ENCODE assay signal across 18 cellular contexts in genomic region chr10:86937502-86938154, GRCh38. TPM values are rescaled to one million over a fixed set of nuclear protein-coding genes. Genes with fewer than 3 reads are reported as not detected.
"Had no signal": no experiment of that assay in that cellular context is flagged by ENCODE, and none has a peak within 500 bp of the region (broad histone marks: within the 10 kb centered on the region; RNA-seq: fewer than 3 reads in every experiment).

No MANE protein-coding gene starts in this region.

- H3K9me3 Mint-ChIP-seq: activated naive CD8-positive, alpha-beta T cell treated with anti-CD3 and anti-CD28 coated beads for 36 hours; natural killer cell; T-helper 1 cell treated with Interleukin-12 subunit alpha and Interleukin-12 subunit beta and Interleukin-4 antibody, amounts not matched to agents 30 μg/mL and 1 μg/mL, for 36 hours had no signal

- H3K4me3 ChIP-seq: cardiac muscle cell, gastrocnemius medialis, heart left ventricle had no signal

- H3K9me3 ChIP-seq: gastrocnemius medialis, heart left ventricle, neutrophil had no signal

- H3K4me3 Mint-ChIP-seq: activated naive CD8-positive, alpha-beta T cell treated with anti-CD3 and anti-CD28 coated beads for 36 hours; natural killer cell; T-helper 1 cell treated with Interleukin-12 subunit alpha and Interleukin-12 subunit beta and Interleukin-4 antibody, amounts not matched to agents 30 μg/mL and 1 μg/mL, for 36 hours had no signal

- ATAC-seq: activated CD4-positive, CD25-positive, alpha-beta regulatory T cell treated with anti-CD3 and anti-CD28 coated beads, Interleukin-2, amount 50 U/mL, for 24 hours; gastrocnemius medialis; heart left ventricle; natural killer cell had no signal

- H3K27me3 Mint-ChIP-seq: activated naive CD8-positive, alpha-beta T cell treated with anti-CD3 and anti-CD28 coated beads for 36 hours had no signal

- H3K27ac Mint-ChIP-seq: activated naive CD8-positive, alpha-beta T cell treated with anti-CD3 and anti-CD28 coated beads for 36 hours; natural killer cell; T-helper 1 cell treated with Interleukin-12 subunit alpha and Interleukin-12 subunit beta and Interleukin-4 antibody, amounts not matched to agents 30 μg/mL and 1 μg/mL, for 36 hours had no signal

- H3K36me3 ChIP-seq: cardiac muscle cell, gastrocnemius medialis, neutrophil had no signal

- H3K36me3 Mint-ChIP-seq: activated naive CD8-positive, alpha-beta T cell treated with anti-CD3 and anti-CD28 coated beads for 36 hours; natural killer cell had no signal

- H3K27me3 ChIP-seq: cardiac muscle cell, gastrocnemius medialis, heart left ventricle, neutrophil had no signal

- H3K27ac ChIP-seq: cardiac muscle cell, gastrocnemius medialis, neutrophil had no signal

- DNase-seq: activated CD4-positive, alpha-beta T cell treated with anti-CD3 and anti-CD28 coated beads, Interleukin-2, amount 50 U/mL, for 4 hours; activated naive CD4-positive, alpha-beta T cell; activated naive CD8-positive, alpha-beta T cell treated with anti-CD3 and anti-CD28 coated beads for 36 hours; activated T-cell treated with anti-CD3 and anti-CD28 coated beads for 4 hours; amygdala; gastrocnemius medialis; heart left ventricle; kidney glomerular epithelial cell; mesendoderm; natural killer cell; stimulated activated CD4-positive, alpha-beta T cell treated with anti-CD3 and anti-CD28 coated beads, Interleukin-2, amount 100 ng/mL, for 24 hours; stimulated activated naive CD4-positive, alpha-beta T cell treated with Interleukin-2 at 50 U/mL for 16 hours; trophoblast cell had no signal

RNA-seq across cellular contexts. Expression of gene MMRN2, which starts 19.8 kb away (rescaled TPM):
- total RNA-seq: activated CD8-positive, alpha-beta memory T cell treated with anti-CD3 and anti-CD28 coated beads for 36 hours; activated naive CD8-positive, alpha-beta T cell treated with anti-CD3 and anti-CD28 coated beads for 36 hours had no signal

RNA-seq across cellular contexts. Expression of gene SNCG, which starts 20.8 kb away (rescaled TPM):
- total RNA-seq: activated CD8-positive, alpha-beta memory T cell treated with anti-CD3 and anti-CD28 coated beads for 36 hours; activated naive CD8-positive, alpha-beta T cell treated with anti-CD3 and anti-CD28 coated beads for 36 hours; natural killer cell had no signal

RNA-seq across cellular contexts. Expression of gene ADIRF, which starts 30.7 kb away (rescaled TPM):
- total RNA-seq: activated CD8-positive, alpha-beta memory T cell treated with anti-CD3 and anti-CD28 coated beads for 36 hours; activated naive CD8-positive, alpha-beta T cell treated with anti-CD3 and anti-CD28 coated beads for 36 hours; cardiac muscle cell; natural killer cell had no signal
